In genomic region chr7:100867796-100868485, GRCh38 we compare ENCODE assay signal across 6 cellular contexts.
DNase-seq lines count a peak whose midpoint lies in the region; ATAC-seq and TF ChIP-seq lines count a peak whose summit lies in the region.

No MANE protein-coding gene starts in this region.

- H3K9ac ChIP-seq in duodenal mucosa (ENCODE audit: low read depth in 1 of 2, low read length in 2 of 2), result peak overlapping the region; percentile 76 to 87

- ATAC-seq in HG03280 (IDR thresholded peaks at IDR 0.05; ENCODE audit: unreplicated experiment), result peak; percentile 5
- no peak for ATAC-seq in GM18870 (IDR thresholded peaks at IDR 0.05; ENCODE audit: unreplicated experiment)

- H3K9me3 ChIP-seq in duodenal mucosa (ENCODE audit: control insufficient read depth in 1 of 2, low read length in 2 of 2), result no peaks in the 10 kb centered on the region

- CTCF ChIA-PET in HEK293T (lab: Yijun Ruan, JAX), result no interaction called here

- H3K27me3 ChIP-seq in duodenal mucosa (ENCODE audit: control insufficient read depth in 1 of 2, insufficient read depth in 2 of 2, low read length in 2 of 2), result no peaks in the 10 kb centered on the region

- peak overlapping the region; percentile 68 to 72 for H3K4me3 ChIP-seq in duodenal mucosa (ENCODE audit: low read depth in 1 of 2, low read length in 2 of 2)

- DNase-seq in retina (peak; percentile 44), GM20000 (ENCODE audit: low spot score) (no peak), HEK293T (ENCODE audit: extremely low spot score) (no peak)

- peaks cover 22 to 32% of the 10 kb centered on the region in 2 donors for H3K4me1 ChIP-seq in duodenal mucosa (ENCODE audit: control insufficient read depth in 1 of 2, insufficient read depth in 2 of 2, low read length in 2 of 2)

- peaks cover 0 to 16% of the 10 kb centered on the region in 2 donors for H3K36me3 ChIP-seq in duodenal mucosa (ENCODE audit: control insufficient read depth in 1 of 2, insufficient read depth in 2 of 2, low read length in 2 of 2)

- peak overlapping the region; percentile 81 for H3K27ac ChIP-seq in duodenal mucosa (ENCODE audit: low read depth, low read length)

- POLR2A ChIA-PET in HEK293T (lab: Yijun Ruan, JAX), result interaction anchor here (1.6 kb wide), 1 partner anchor 22 kb away, joined by 8 read pairs; the partner anchor contains the start of gene UFSP1

- TF ChIP-seq CTCF in GM20000 (IDR thresholded peaks at IDR 0.05; ENCODE audit: extremely low read depth, missing control alignments), result no peak

TF ChIP-seq in HEK293T, 16 proteins besides CTCF, POLR2A, EP300 and RAD21:
- no peak for TF ChIP-seq SUZ12 (IDR thresholded peaks at IDR 0.05)
